In genomic region chr5:96741075-96741474, GRCh38 we compare ENCODE assay signal across 11 cellular contexts.
"Had no signal": no experiment of that assay in that cellular context is flagged by ENCODE, and none has a peak within 500 bp of the region (broad histone marks: within the 10 kb centered on the region; RNA-seq: fewer than 3 reads in every experiment).

No MANE protein-coding gene starts in this region.

- H3K4me3 Mint-ChIP-seq: natural killer cell treated with Interleukin-12 subunit alpha and Interleukin-12 subunit beta and Interleukin-15 and Interleukin-18, amount 100 ng/mL, for 72 hours; stimulated activated naive CD8-positive, alpha-beta T cell treated with anti-CD3 and anti-CD28 coated beads, Interleukin-15, Interleukin-2, amounts not matched to agents 100 ng/mL and 50 ng/mL, for 24 hours had no signal

- H3K27me3 ChIP-seq: body of pancreas, sigmoid colon, testis, upper lobe of right lung had no signal

- H3K4me3 ChIP-seq: body of pancreas, prostate gland, sigmoid colon, testis, upper lobe of right lung had no signal

- H3K4me1 ChIP-seq: body of pancreas, prostate gland, testis had no signal

- DNase-seq: amniotic stem cell; body of pancreas; occipital lobe; sigmoid colon; stimulated activated CD4-positive, alpha-beta T cell treated with anti-CD3 and anti-CD28 coated beads, Interleukin-2, amount 100 ng/mL, for 24 hours; T1000; testis; upper lobe of right lung had no signal

- H3K27ac ChIP-seq: body of pancreas, prostate gland, upper lobe of right lung had no signal

- H3K9me3 ChIP-seq: body of pancreas, prostate gland, sigmoid colon, testis, upper lobe of right lung had no signal

- ATAC-seq: body of pancreas; natural killer cell treated with Interleukin-12 subunit alpha and Interleukin-12 subunit beta and Interleukin-15 and Interleukin-18, amount 100 ng/mL, for 72 hours had no signal

- H3K27me3 Mint-ChIP-seq: natural killer cell treated with Interleukin-12 subunit alpha and Interleukin-12 subunit beta and Interleukin-15 and Interleukin-18, amount 100 ng/mL, for 72 hours; stimulated activated naive CD8-positive, alpha-beta T cell treated with anti-CD3 and anti-CD28 coated beads, Interleukin-15, Interleukin-2, amounts not matched to agents 100 ng/mL and 50 ng/mL, for 24 hours had no signal

- H3K9me3 Mint-ChIP-seq: stimulated activated naive CD8-positive, alpha-beta T cell treated with anti-CD3 and anti-CD28 coated beads, Interleukin-15, Interleukin-2, amounts not matched to agents 100 ng/mL and 50 ng/mL, for 24 hours had no signal
